19 cellular contexts compared by ENCODE assay signal in the genomic region with DNA sequence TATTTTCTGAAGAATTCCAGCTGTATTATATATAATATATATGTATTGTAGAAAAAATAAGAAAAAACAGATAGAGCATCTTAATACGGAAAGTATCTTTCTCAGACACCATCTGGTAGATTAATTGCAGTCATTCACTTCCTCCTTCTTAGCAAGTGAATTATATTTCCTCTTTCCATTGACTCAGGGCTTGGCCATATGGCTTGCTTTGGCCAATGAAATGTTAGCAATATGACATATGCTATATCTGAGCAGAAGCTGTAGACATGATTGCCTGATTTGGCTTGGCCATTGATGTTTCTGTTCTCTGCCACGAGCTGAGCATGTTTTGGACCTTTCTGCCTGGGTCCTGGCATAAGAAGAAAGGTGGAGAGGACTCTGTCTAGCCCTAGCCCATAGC. TPM values are rescaled to one million over a fixed set of nuclear protein-coding genes. Genes with fewer than 3 reads are reported as not detected.
DNase-seq lines count a peak whose midpoint lies in the region; ATAC-seq, FAIRE-seq and TF ChIP-seq lines count a peak whose summit lies in the region.
"Had no signal": no experiment of that assay in that cellular context is flagged by ENCODE, and none has a peak within 500 bp of the region (broad histone marks: within the 10 kb centered on the region; RNA-seq: fewer than 3 reads in every experiment).

No MANE protein-coding gene starts in this region.

- no peak overlapping the region for H3K4me2 ChIP-seq in K562 (ENCODE audit: insufficient read depth, low read length)

- H3K4me3 ChIP-seq in left ventricle myocardium inferior (no peak overlapping the region), heart right ventricle (no peak overlapping the region), K562 (no peak overlapping the region), upper lobe of right lung (no peak overlapping the region)
- H3K4me3 ChIP-seq: prostate gland, SK-N-MC, skin epidermis had no signal

- H3K4me1 ChIP-seq in left ventricle myocardium inferior (peaks cover 34% of the 10 kb centered on the region), heart right ventricle (peaks cover 0 to 31% (median 2%) of the 10 kb centered on the region in 9 donors), K562 (replicated peaks in 1 of 2; ENCODE audit: control insufficient read depth in 2 of 2, insufficient read depth in 2 of 2, low read length in 2 of 2) (peaks cover 2 to 21% of the 10 kb centered on the region in 2 experiments; a peak in 4 of 5 replicates), upper lobe of right lung (no peaks in the 10 kb centered on the region)
- H3K4me1 ChIP-seq: prostate gland had no signal

- H3K27me3 ChIP-seq in left ventricle myocardium inferior (ENCODE audit: low read depth) (no peaks in the 10 kb centered on the region), heart right ventricle (no peaks in the 10 kb centered on the region), K562 (ENCODE audit: control insufficient read depth in 2 of 2, insufficient read depth in 2 of 2, low read length in 2 of 2) (no peaks in the 10 kb centered on the region), upper lobe of right lung (no peaks in the 10 kb centered on the region)

- no TSS peak for BruUV-seq in K562 (replicated peaks; lab: Mats Ljungman, UMichigan)

- POLR2A ChIA-PET in K562 (lab: Yijun Ruan, JAX): interaction anchor here (0.7 to 0.9 kb wide), 3 partner anchors 8 to 34 kb away, joined by 3 to 4 read pairs (median 4); partner anchors contain the start of gene ZBED5

- no peak for TF ChIP-seq EP300 in K562 (IDR thresholded peaks at IDR 0.05; ENCODE audit: low read length)

- no peak for TF ChIP-seq POLR2A in K562 (conservative IDR thresholded peaks at IDR 0.05)

- DNase-seq in left ventricle myocardium inferior: no peak
- no peak for DNase-seq in heart right ventricle
- peak; percentile 92 for DNase-seq in NOMO-1 treated with DMSO at 0.1 percent for 48 hours (lab: John Stamatoyannopoulos, UW; ENCODE audit: unreplicated experiment)
- DNase-seq in K562 (ENCODE audit: extremely low read depth in 1 of 4, low spot score in 3 of 4): no peak
- no peak for DNase-seq in upper lobe of right lung
- DNase-seq in activated CD4-positive, alpha-beta T cell treated with anti-CD3 and anti-CD28 coated beads for 1 hour: no peak
- DNase-seq: ACHN; activated naive CD4-positive, alpha-beta T cell treated with anti-CD3 and anti-CD28 coated beads, Interleukin-2, amount 50 U/mL, for 16 hours; activated T-cell treated with anti-CD3 and anti-CD28 coated beads, Interleukin-2, amount 50 U/mL, for 1 hour; CD8-positive, alpha-beta T cell; islet precursor cell; mesenchymal stem cell; NCI-H1105 treated with DMSO at 0.1 percent for 48 hours; stimulated activated CD4-positive, alpha-beta T cell treated with anti-CD3 and anti-CD28 coated beads, Interleukin-4, amount 100 ng/mL, for 1 hour had no signal

- no peaks in the 10 kb centered on the region for H3K9me1 ChIP-seq in K562 (ENCODE audit: control insufficient read depth, insufficient read depth, low read length)

- no peaks in the 10 kb centered on the region for H3K79me2 ChIP-seq in K562 (ENCODE audit: control insufficient read depth, insufficient read depth, low read length)

- intact Hi-C loops in left ventricle myocardium inferior (cut with micrococcal nuclease) (no loop called here), heart right ventricle (cut with DNase I) (no loop called here), K562 (cut with micrococcal nuclease) (no loop called here), upper lobe of right lung (cut with DNase I) (no loop called here)

- no peaks in the 10 kb centered on the region for H4K20me1 ChIP-seq in K562 (replicated peaks; ENCODE audit: control insufficient read depth, insufficient read depth, low read length)

- in situ Hi-C loops in K562 (cut with MboI): no loop called here

- 0 out of 2 replicates have a peak overlapping the region, but pooled peaks have one; percentile 54 for H2AFZ ChIP-seq in K562 (ENCODE audit: low read depth, low read length)

- peak overlapping the region; percentile 3 for H3K27ac ChIP-seq in left ventricle myocardium inferior (replicated peaks)
- peak overlapping the region in 2 of 10 donors; percentile 18 to 38 for H3K27ac ChIP-seq in heart right ventricle
- H3K27ac ChIP-seq in K562 (ENCODE audit: extremely low read depth, low read depth, low read length): no peak overlapping the region
- no peak overlapping the region for H3K27ac ChIP-seq in upper lobe of right lung
- H3K27ac ChIP-seq: prostate gland, SK-N-MC had no signal

- FAIRE-seq in K562 (lab: Jason Lieb, UNC): no peak

- no peaks in the 10 kb centered on the region for H3K36me3 ChIP-seq in left ventricle myocardium inferior
- H3K36me3 ChIP-seq in heart right ventricle: no peaks in the 10 kb centered on the region
- H3K36me3 ChIP-seq in K562 (ENCODE audit: control insufficient read depth, insufficient read depth, low read length): no peaks in the 10 kb centered on the region
- no peaks in the 10 kb centered on the region for H3K36me3 ChIP-seq in upper lobe of right lung
- H3K36me3 ChIP-seq: prostate gland had no signal

- CTCF ChIA-PET in K562 (lab: Yijun Ruan, JAX; ENCODE audit: low intra/inter-chr PET ratio): no interaction called here

- peaks cover 8% of the 10 kb centered on the region for H3K9me3 ChIP-seq in left ventricle myocardium inferior (replicated peaks)
- peaks cover 0 to 10% (median 0%) of the 10 kb centered on the region in 11 donors for H3K9me3 ChIP-seq in heart right ventricle
- H3K9me3 ChIP-seq in K562 (replicated peaks; ENCODE audit: control insufficient read depth, insufficient read depth, low read depth, low read length): no peaks in the 10 kb centered on the region; the same call in 1 of the 2 replicates
- no peaks in the 10 kb centered on the region for H3K9me3 ChIP-seq in upper lobe of right lung
- H3K9me3 ChIP-seq: prostate gland had no signal

- 63 to 68% methylated on average over 2 of the region's 2 CpGs for WGBS in heart right ventricle, 2 donors
- 62% methylated on average over 2 of the region's 2 CpGs for WGBS in K562 (ENCODE audit: insufficient coverage, low coverage, missing lambda C conversion rate)

- ATAC-seq in heart right ventricle: no peak
- ATAC-seq in K562: no peak
- ATAC-seq in upper lobe of right lung: peak; percentile 80
- ATAC-seq in GM18861 (IDR thresholded peaks at IDR 0.05; ENCODE audit: unreplicated experiment): no peak
- no peak for ATAC-seq in activated CD4-positive, CD25-positive, alpha-beta regulatory T cell treated with anti-CD3 and anti-CD28 coated beads, Interleukin-2, amount 50 U/mL, for 24 hours
- ATAC-seq: CD8-positive, alpha-beta T cell had no signal

- H3K9ac ChIP-seq in K562 (ENCODE audit: insufficient read depth in 1 of 2, low read depth in 2 of 2, low read length in 2 of 2): no peak overlapping the region

- no peak for TF ChIP-seq RAD21 in K562 (CRISPR knock-in tag; conservative IDR thresholded peaks at IDR 0.05 in 1 of 2, IDR thresholded peaks at IDR 0.05 in 1 of 2)

- TF ChIP-seq CTCF in left ventricle myocardium inferior (IDR thresholded peaks at IDR 0.05; ENCODE audit: borderline replicate concordance) (no peak), heart right ventricle (IDR thresholded peaks at IDR 0.05) (no peak), K562 (IDR thresholded peaks at IDR 0.05 in 2 of 3, conservative IDR thresholded peaks at IDR 0.05 in 1 of 3; ENCODE audit: insufficient read depth in 2 of 3, low read depth in 1 of 3, low read length in 3 of 3) (no peak), upper lobe of right lung (IDR thresholded peaks at IDR 0.05) (no peak)

TF ChIP-seq in K562, 482 proteins besides CTCF, POLR2A, EP300 and RAD21 (continues in another document):
- TF ChIP-seq NR4A1 (CRISPR knock-in tag; IDR thresholded peaks at IDR 0.05): no peak
- TF ChIP-seq NR4A1 (tag; IDR thresholded peaks at IDR 0.05): no peak
- no peak for TF ChIP-seq JUND (IDR thresholded peaks at IDR 0.05; ENCODE audit: borderline replicate concordance, low read depth, low read length)
- TF ChIP-seq JUND (tag; IDR thresholded peaks at IDR 0.05; ENCODE audit: borderline replicate concordance, low read depth, low read length): no peak
- TF ChIP-seq PTBP1 (IDR thresholded peaks at IDR 0.05; ENCODE audit: low read depth, low read length): no peak
- TF ChIP-seq, protein P1, sequence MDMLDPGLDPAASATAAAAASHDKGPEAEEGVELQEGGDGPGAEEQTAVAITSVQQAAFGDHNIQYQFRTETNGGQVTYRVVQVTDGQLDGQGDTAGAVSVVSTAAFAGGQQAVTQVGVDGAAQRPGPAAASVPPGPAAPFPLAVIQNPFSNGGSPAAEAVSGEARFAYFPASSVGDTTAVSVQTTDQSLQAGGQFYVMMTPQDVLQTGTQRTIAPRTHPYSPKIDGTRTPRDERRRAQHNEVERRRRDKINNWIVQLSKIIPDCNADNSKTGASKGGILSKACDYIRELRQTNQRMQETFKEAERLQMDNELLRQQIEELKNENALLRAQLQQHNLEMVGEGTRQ (CRISPR knock-in tag; IDR thresholded peaks at IDR 0.05): peak; percentile 25; the same call in 1 of the 2 replicates

RNA-seq across cellular contexts. Expression of gene ZBED5, which starts 34.4 kb away (rescaled TPM):
- 41.6 TPM for total RNA-seq in left ventricle myocardium inferior
- total RNA-seq in heart right ventricle: 10 to 100 TPM; 31.4 to 46.3 (median 39.6) TPM
- polyA plus RNA-seq in heart right ventricle: 10 to 100 TPM; 19.4 to 63.3 TPM
- 26.1 and 84.9 TPM in 2 replicates for total RNA-seq in K562 (2011; cell fraction: chromatin; rRNA removed; ENCODE audit: low replicate concordance)
- 23.5 and 32.0 TPM in 2 replicates for total RNA-seq in K562 (2011; cell fraction: nucleolus; rRNA removed)
- total RNA-seq in K562 (2011; cell fraction: nucleoplasm; rRNA removed): 45.8 and 55.1 TPM in 2 replicates
- 12.4 and 17.3 TPM in 2 replicates for total RNA-seq in K562 (2014; rRNA removed)
- total RNA-seq in K562 (2014; rRNA removed; fragmentation: Illumina TruSeq; extraction: Trizol): 27.7 and 28.3 TPM in 2 replicates
- total RNA-seq in K562 (2015; rRNA removed; fragmentation: Illumina TruSeq; extraction: Trizol): 24.6 and 28.6 TPM in 2 replicates
- 26.9 and 29.6 TPM in 2 replicates for total RNA-seq in K562 (2021)
- 59.1 and 70.7 TPM in 2 replicates for polyA plus RNA-seq in K562 (2011; rRNA removed)
- 22.8 and 36.5 TPM in 2 replicates for polyA plus RNA-seq in K562 (2011; cell fraction: cytosol; rRNA removed)
- polyA plus RNA-seq in K562 (2011; cell fraction: nucleus; rRNA removed): 130 and 149 TPM in 2 replicates
- 20.0 and 25.3 TPM in 2 replicates for polyA plus RNA-seq in K562 (2012)
- 23.3 and 25.7 TPM in 2 replicates for polyA plus RNA-seq in K562 (2014; fragmentation: Illumina TruSeq; extraction: Trizol)
- polyA plus RNA-seq in K562 (2014; fragmentation: Nextera tagmentation; extraction: Ambion mirVana): 10 to 100 TPM; 21.3 to 25.1 TPM
- 26.8 and 30.1 TPM in 2 replicates for polyA plus RNA-seq in K562 (2014; rRNA removed)
- polyA minus RNA-seq in K562 (2011; rRNA and poly(A)+ RNA removed): 64.4 and 67.8 TPM in 2 replicates
- polyA minus RNA-seq in K562 (2011; cell fraction: cytosol; rRNA and poly(A)+ RNA removed): 22.4 and 27.6 TPM in 2 replicates
- 46.0 and 95.5 TPM in 2 replicates for polyA minus RNA-seq in K562 (2011; cell fraction: nucleus; rRNA and poly(A)+ RNA removed)
- total RNA-seq in upper lobe of right lung: 37.6 TPM
